In genomic region chr15:67520976-67521769, GRCh38 we compare ENCODE assay signal across 8 cellular contexts. TPM values are rescaled to one million over a fixed set of nuclear protein-coding genes. Genes with fewer than 3 reads are reported as not detected.
DNase-seq lines count a peak whose midpoint lies in the region; ATAC-seq and TF ChIP-seq lines count a peak whose summit lies in the region.

Gene C15orf61, plus strand, starts transcription at chr15:67521131. Its CDS starts 118 bp downstream, at chr15:67521249.

- TF ChIP-seq CTCF in gastroesophageal sphincter (IDR thresholded peaks at IDR 0.05): peak in 1 of 4 experiments; percentile 25

- H3K4me3 ChIP-seq in SJCRH30 (peak within 1 kb of the TSS; percentile 72), gastroesophageal sphincter (peak within 1 kb of the TSS; percentile 47 to 87)

- no peaks in the 10 kb centered on the region for H3K36me3 ChIP-seq in SJCRH30
- peaks cover 0 to 9% of the 10 kb centered on the region in 2 donors for H3K36me3 ChIP-seq in gastroesophageal sphincter

- no CpG with 5 or more reads among the region's 97 CpGs for WGBS in gastroesophageal sphincter (ENCODE audit: low coverage in 1 of 2), 2 donors

- ATAC-seq in gastroesophageal sphincter: peak; percentile 92

- H3K27ac ChIP-seq in SJCRH30: peak within 1 kb of the TSS; percentile 89
- H3K27ac ChIP-seq in gastroesophageal sphincter: peak within 1 kb of the TSS; percentile 85 to 97 (median 96)

- TF ChIP-seq POLR2A in gastroesophageal sphincter (IDR thresholded peaks at IDR 0.05): peak; percentile 86 to 93

- H3K27me3 ChIP-seq in SJCRH30 (no peaks in the 10 kb centered on the region), gastroesophageal sphincter (no peaks in the 10 kb centered on the region)

- H3K4me1 ChIP-seq in SJCRH30 (no peaks in the 10 kb centered on the region; the same call in 1 of the 2 replicates), gastroesophageal sphincter (peaks cover 2 to 28% (median 5%) of the 10 kb centered on the region in 3 donors)

- no peak for TF ChIP-seq EP300 in gastroesophageal sphincter (IDR thresholded peaks at IDR 0.05)

- H3K9me3 ChIP-seq in SJCRH30 (replicated peaks): no peaks in the 10 kb centered on the region
- H3K9me3 ChIP-seq in gastroesophageal sphincter: no peaks in the 10 kb centered on the region

- DNase-seq in GM03348 (ENCODE audit: low spot score) (peak; percentile 98), H4 (ENCODE audit: low spot score) (peak; percentile 50), LHCN-M2 (ENCODE audit: low read depth) (peak; percentile 77), SJCRH30 (peak; percentile 83), nucleus accumbens (lab: John Stamatoyannopoulos, UW) (peak in 55 of 56 donors; percentile 45 to 91 (median 80)), superior temporal gyrus (ENCODE audit: extremely low spot score) (peak; percentile 82)
- peak; percentile 86 for DNase-seq in activated naive CD4-positive, alpha-beta T cell treated with Interleukin-2 at 50 U/mL for 16 hours

RNA-seq across cellular contexts. Expression of gene C15orf61, which starts in this region (rescaled TPM):
- 2.4 and 2.5 TPM in 2 replicates for total RNA-seq in H4 (2014; rRNA removed; shearing (Covaris generic))
- 1.6 and 4.0 TPM in 2 replicates for total RNA-seq in LHCN-M2 (2014; rRNA removed)
- 3.1 TPM for polyA plus RNA-seq in LHCN-M2 (2012)
- 5.2 and 6.6 TPM in 2 replicates for total RNA-seq in SJCRH30 (2014; rRNA removed; shearing (Covaris generic))
- 1 to 10 TPM; 4.1 to 6.5 (median 5.6) TPM for total RNA-seq in gastroesophageal sphincter

Comparison
In these comparisons a context has a peak if more than half of its experiments do, and no peak if none do; other contexts are left out.
1. Peak in every context shown above with its lines: DNase-seq, ATAC-seq, H3K4me3 ChIP-seq and H3K27ac ChIP-seq.